In genomic region chr6:90413396-90413795, GRCh38 we compare ENCODE assay signal across 9 cellular contexts.
DNase-seq lines count a peak whose midpoint lies in the region; ATAC-seq, FAIRE-seq and TF ChIP-seq lines count a peak whose summit lies in the region.
"Had no signal": no experiment of that assay in that cellular context is flagged by ENCODE, and none has a peak within 500 bp of the region (broad histone marks: within the 10 kb centered on the region; RNA-seq: fewer than 3 reads in every experiment).

No MANE protein-coding gene starts in this region.

- H4K20me1 ChIP-seq in OCI-LY1 (ENCODE audit: insufficient read depth, low read length): no peaks in the 10 kb centered on the region
- no peaks in the 10 kb centered on the region for H4K20me1 ChIP-seq in H1 (replicated peaks in 1 of 2; ENCODE audit: control insufficient read depth in 1 of 2, insufficient read depth in 2 of 2, low read length in 2 of 2)

- H3K4me2 ChIP-seq in OCI-LY1 (ENCODE audit: low read length) (peak overlapping the region; percentile 80), H1 (ENCODE audit: insufficient read depth in 1 of 2, low read depth in 2 of 2, low read length in 2 of 2) (peak overlapping the region; percentile 29 to 34; a peak in 3 of 4 replicates), trophoblast cell (ENCODE audit: low read length) (no peak overlapping the region)

- peak overlapping the region; percentile 68 to 92 (median 84) for H3K4me3 Mint-ChIP-seq in CD8-positive, alpha-beta memory T cell

- POLR2A ChIA-PET in CD8-positive, alpha-beta memory T cell (lab: Charles Lee): interaction anchor here (0.6 to 1.4 kb wide), 7 partner anchors 9 to 589 kb away, joined by 3 to 5 read pairs (median 4); no protein-coding TSS in a partner anchor
- POLR2A ChIA-PET in H1 (lab: Charles Lee; ENCODE audit: partially characterized antibody): interaction anchor here (0.7 kb wide), 1 partner anchor 492 kb away, joined by 3 read pairs; no protein-coding TSS in a partner anchor

- FAIRE-seq in H1 (lab: Jason Lieb, UNC): no peak

- no peak overlapping the region for H3K14ac ChIP-seq in H1 (ENCODE audit: insufficient read length)
- no peak overlapping the region for H3K14ac ChIP-seq in trophoblast cell (ENCODE audit: low read length)

- no peak for ATAC-seq in HG03025 (IDR thresholded peaks at IDR 0.05; ENCODE audit: low FRiP score, unreplicated experiment)

- H3K4me1 Mint-ChIP-seq in CD8-positive, alpha-beta memory T cell: peaks cover 37 to 50% (median 48%) of the 10 kb centered on the region in 3 donors

- H3K9me3 ChIP-seq in CD8-positive, alpha-beta memory T cell (ENCODE audit: low read length): no peaks in the 10 kb centered on the region
- no peaks in the 10 kb centered on the region for H3K9me3 ChIP-seq in OCI-LY1 (ENCODE audit: low read length)
- H3K9me3 ChIP-seq in H1 (ENCODE audit: insufficient read depth in 2 of 2, low read depth in 1 of 2, low read length in 1 of 2): no peaks in the 10 kb centered on the region
- H3K9me3 ChIP-seq in trophoblast cell (ENCODE audit: insufficient read depth, low read depth, low read length): peaks cover 1% of the 10 kb centered on the region

- H3K79me1 ChIP-seq in H1 (ENCODE audit: low read depth, low read length) (no peaks in the 10 kb centered on the region), trophoblast cell (ENCODE audit: low read length) (peaks cover 5% of the 10 kb centered on the region)

- no peak overlapping the region for H2BK5ac ChIP-seq in H1 (ENCODE audit: low read depth, low read length)
- H2BK5ac ChIP-seq in trophoblast cell (ENCODE audit: low read depth, low read length, poor library complexity): no peak overlapping the region

- H3K36me3 ChIP-seq in CD8-positive, alpha-beta memory T cell (ENCODE audit: insufficient read depth, low read length): no peaks in the 10 kb centered on the region
- H3K36me3 ChIP-seq in OCI-LY1 (ENCODE audit: insufficient read depth, low read length) (no peaks in the 10 kb centered on the region), H1 (ENCODE audit: control insufficient read depth in 2 of 4, insufficient read depth in 4 of 4, low read length in 3 of 4) (no peaks in the 10 kb centered on the region), trophoblast cell (ENCODE audit: control insufficient read depth in 1 of 2, insufficient read depth in 2 of 2, low read length in 2 of 2) (no peaks in the 10 kb centered on the region)

- TF ChIP-seq EP300 in H1 (IDR thresholded peaks at IDR 0.05; ENCODE audit: borderline replicate concordance in 1 of 2, low read depth in 2 of 2, low read length in 2 of 2): no peak

- H4K8ac ChIP-seq in H1 (ENCODE audit: extremely low read depth, insufficient read depth, low read length) (no peak overlapping the region), trophoblast cell (ENCODE audit: low read depth, low read length) (no peak overlapping the region)

- CTCF ChIA-PET in CD8-positive, alpha-beta memory T cell (lab: Charles Lee): interaction anchor here (0.6 to 4.8 kb wide), 10 partner anchors 11 to 473 kb away, joined by 3 to 31 read pairs (median 6); partner anchors contain the start of gene BACH2
- CTCF ChIA-PET in H1 (lab: Charles Lee; ENCODE audit: partially characterized antibody): interaction anchor here (0.8 to 4.4 kb wide), 8 partner anchors 9 to 473 kb away, joined by 3 to 17 read pairs (median 5); no protein-coding TSS in a partner anchor

- H3K4me3 ChIP-seq in CD8-positive, alpha-beta memory T cell (ENCODE audit: low read length): peak overlapping the region; percentile 10
- peak overlapping the region; percentile 49 for H3K4me3 ChIP-seq in OCI-LY1 (ENCODE audit: low read depth, low read length, poor library complexity, severe bottlenecking)
- peak overlapping the region in 1 of 4 experiments; percentile 5; a peak in 1 of 8 replicates for H3K4me3 ChIP-seq in H1 (ENCODE audit: extremely low read depth in 1 of 4, insufficient read depth in 2 of 4, low read depth in 3 of 4, low read length in 4 of 4)
- no peak overlapping the region for H3K4me3 ChIP-seq in trophoblast cell (ENCODE audit: low read depth, low read length)

- no peaks in the 10 kb centered on the region for H3K9me2 ChIP-seq in OCI-LY1 (ENCODE audit: low read depth, low read length)

- H3K79me2 ChIP-seq in OCI-LY1 (ENCODE audit: insufficient read depth, low read length) (no peaks in the 10 kb centered on the region), H1 (ENCODE audit: control insufficient read depth in 1 of 2, insufficient read depth in 2 of 2, low read length in 2 of 2) (no peaks in the 10 kb centered on the region), trophoblast cell (ENCODE audit: control insufficient read depth, insufficient read depth, low read length, poor library complexity) (no peaks in the 10 kb centered on the region)

- H2BK12ac ChIP-seq in H1 (ENCODE audit: low read depth, low read length): peak overlapping the region; percentile 55; the same call in 1 of the 2 replicates
- H2BK12ac ChIP-seq in trophoblast cell (ENCODE audit: low read length): peak overlapping the region; percentile 9

- H3K27me3 Mint-ChIP-seq in CD8-positive, alpha-beta memory T cell: peaks cover 0 to 6% of the 10 kb centered on the region in 2 donors

- 86% methylated on average over 14 of the region's 14 CpGs; no CpG with 5 or more reads in 1 of the 2 experiments for WGBS in H1 (ENCODE audit: extremely low coverage in 1 of 2, insufficient coverage in 1 of 2, insufficient read length in 1 of 2, insufficient replicate concordance in 2 of 2, low coverage in 1 of 2, low lambda C conversion rate in 2 of 2, missing lambda C conversion rate in 1 of 2), 2 experiments
- no CpG with 5 or more reads among the region's 14 CpGs for WGBS in trophoblast cell (ENCODE audit: extremely low coverage, insufficient coverage, insufficient read length)

- no peak overlapping the region for H3K56ac ChIP-seq in H1 (replicated peaks; ENCODE audit: insufficient read length, low read depth, low read length)

- no peak overlapping the region for H4K5ac ChIP-seq in H1 (ENCODE audit: insufficient read length, low read depth, low read length)

- peaks cover 0 to 2% (median 0%) of the 10 kb centered on the region in 3 donors for H3K36me3 Mint-ChIP-seq in CD8-positive, alpha-beta memory T cell

- H3K27ac Mint-ChIP-seq in CD8-positive, alpha-beta memory T cell: peak overlapping the region; percentile 86 to 99 (median 95)

- H3K27me3 ChIP-seq in CD8-positive, alpha-beta memory T cell (ENCODE audit: insufficient read depth, low read length, poor library complexity, severe bottlenecking): no peaks in the 10 kb centered on the region
- no peaks in the 10 kb centered on the region for H3K27me3 ChIP-seq in OCI-LY1 (ENCODE audit: insufficient read depth, low read length)
- H3K27me3 ChIP-seq in H1 (replicated peaks in 1 of 4; ENCODE audit: control insufficient read depth in 3 of 4, extremely low read depth in 1 of 4, insufficient read depth in 3 of 4, low read length in 3 of 4): no peaks in the 10 kb centered on the region
- no peaks in the 10 kb centered on the region for H3K27me3 ChIP-seq in trophoblast cell (ENCODE audit: insufficient read depth, low read length)

- H3K9ac ChIP-seq in OCI-LY1 (ENCODE audit: low read length) (peak overlapping the region; percentile 61), H1 (replicated peaks in 1 of 4; ENCODE audit: extremely low read depth in 1 of 4, low read depth in 3 of 4, low read length in 3 of 4) (no peak overlapping the region), trophoblast cell (ENCODE audit: low read length) (no peak overlapping the region)

- H3K23me2 ChIP-seq in H1 (ENCODE audit: low read depth, low read length): no peaks in the 10 kb centered on the region

- H2BK15ac ChIP-seq in H1 (ENCODE audit: low read length): no peak overlapping the region

- no peak overlapping the region for H4K91ac ChIP-seq in H1 (replicated peaks; ENCODE audit: insufficient read length, low read length)
- no peak overlapping the region for H4K91ac ChIP-seq in trophoblast cell (ENCODE audit: low read depth, low read length)

- H3K4ac ChIP-seq in H1 (replicated peaks; ENCODE audit: insufficient read length, low read depth, low read length): no peak overlapping the region
- H3K4ac ChIP-seq in trophoblast cell (ENCODE audit: low read depth, low read length): no peak overlapping the region

- H2AFZ ChIP-seq in OCI-LY1 (ENCODE audit: low read length): no peak overlapping the region
- H2AFZ ChIP-seq in H1 (ENCODE audit: low read length): 0 out of 2 replicates have a peak overlapping the region, but pooled peaks have one; percentile 1
- no peak overlapping the region for H2AFZ ChIP-seq in trophoblast cell (ENCODE audit: insufficient read depth, low read length, poor library complexity)

- H4K12ac ChIP-seq in trophoblast cell (ENCODE audit: low read depth, low read length): no peak overlapping the region

- H3F3A ChIP-seq in OCI-LY1 (ENCODE audit: insufficient read depth, low read length): peaks cover 10% of the 10 kb centered on the region; the same call in 1 of the 2 replicates

- no peak for TF ChIP-seq CTCF in OCI-LY1 (IDR thresholded peaks at IDR 0.05; ENCODE audit: low read length)
- TF ChIP-seq CTCF in H1 (IDR thresholded peaks at IDR 0.05; ENCODE audit: control extremely low read depth in 1 of 3, insufficient read depth in 1 of 3, low read depth in 1 of 3, low read length in 3 of 3): no peak

- no peak overlapping the region for H2BK20ac ChIP-seq in H1 (ENCODE audit: low read length)

- H3K23ac ChIP-seq in H1 (ENCODE audit: insufficient read length) (no peak overlapping the region), trophoblast cell (ENCODE audit: low read length) (no peak overlapping the region)

- H2AK5ac ChIP-seq in H1 (ENCODE audit: low read depth, low read length) (no peak overlapping the region), trophoblast cell (ENCODE audit: low read length) (no peak overlapping the region)

- peak in 1 of 5 donors; percentile 48 for DNase-seq in CD8-positive, alpha-beta memory T cell
- DNase-seq in H1 (ENCODE audit: low read depth in 1 of 2, low spot score in 2 of 2): no peak
- no peak for DNase-seq in trophoblast cell
- no peak for DNase-seq in A172 (ENCODE audit: low spot score)
- DNase-seq in NK-92 (lab: John Stamatoyannopoulos, UW; ENCODE audit: unreplicated experiment): no peak
- DNase-seq in T-helper 9 cell: no peak
- DNase-seq: GF-D8 had no signal

- H3K18ac ChIP-seq in H1 (ENCODE audit: extremely low read depth, low read length): no peak overlapping the region
- H3K18ac ChIP-seq in trophoblast cell (ENCODE audit: low read length): no peak overlapping the region

- H2BK120ac ChIP-seq in H1 (replicated peaks; ENCODE audit: low read depth, low read length) (no peak overlapping the region), trophoblast cell (ENCODE audit: insufficient read depth, low read length, poor library complexity) (no peak overlapping the region)

- no peak overlapping the region for H3K27ac ChIP-seq in CD8-positive, alpha-beta memory T cell (ENCODE audit: low read depth, low read length)
- H3K27ac ChIP-seq in OCI-LY1 (ENCODE audit: low read depth, low read length, poor library complexity, severe bottlenecking): peak overlapping the region; percentile 82
- no peak overlapping the region for H3K27ac ChIP-seq in H1 (ENCODE audit: low read depth, low read length)
- H3K27ac ChIP-seq in trophoblast cell (ENCODE audit: low read depth, low read length): no peak overlapping the region

- no peak for TF ChIP-seq RAD21 in H1 (IDR thresholded peaks at IDR 0.05 in 1 of 2, conservative IDR thresholded peaks at IDR 0.05 in 1 of 2; ENCODE audit: low read depth in 2 of 2, low read length in 2 of 2)

- peaks cover 33% of the 10 kb centered on the region for H3K4me1 ChIP-seq in CD8-positive, alpha-beta memory T cell (ENCODE audit: insufficient read depth, low read length)
- H3K4me1 ChIP-seq in OCI-LY1 (ENCODE audit: insufficient read depth, low read length, severe bottlenecking) (peaks cover 72% of the 10 kb centered on the region), H1 (replicated peaks in 1 of 4; ENCODE audit: control insufficient read depth in 3 of 4, insufficient read depth in 4 of 4, low read length in 3 of 4) (peaks cover 0 to 12% (median 7%) of the 10 kb centered on the region in 4 experiments; a peak in 5 of 7 replicates), trophoblast cell (ENCODE audit: control insufficient read depth in 1 of 2, insufficient read depth in 2 of 2, low read length in 2 of 2) (peaks cover 4 to 16% of the 10 kb centered on the region in 2 experiments)

- peaks cover 0 to 3% (median 2%) of the 10 kb centered on the region in 5 donors for H3K9me3 Mint-ChIP-seq in CD8-positive, alpha-beta memory T cell

- no peak for TF ChIP-seq POLR2A in H1 (IDR thresholded peaks at IDR 0.05; ENCODE audit: control extremely low read depth in 1 of 2, low read depth in 2 of 2, low read length in 2 of 2)
